1 cellular context compared by ENCODE assay signal in the genomic region with DNA sequence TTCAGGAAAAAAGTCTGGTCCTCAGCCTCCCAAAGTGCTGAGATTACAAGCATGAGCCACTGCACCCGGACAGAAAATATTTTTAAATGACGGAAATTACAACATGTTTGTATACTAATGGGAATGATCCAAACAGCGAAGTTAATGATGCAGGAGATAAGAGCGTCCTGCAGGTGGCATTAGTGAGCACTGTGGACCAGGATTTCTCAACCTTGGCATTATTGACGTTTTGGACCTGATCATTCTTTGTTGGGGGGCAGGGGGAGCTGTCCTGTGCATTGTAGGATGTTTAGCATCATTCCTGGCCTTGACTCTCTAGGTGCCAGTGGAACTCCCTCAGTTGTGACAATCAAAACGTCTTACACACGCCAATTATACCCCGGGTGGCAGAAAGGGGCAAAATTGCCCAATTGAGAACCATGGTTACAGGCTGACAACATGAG.
TF ChIP-seq lines count a peak whose summit lies in the region.

No MANE protein-coding gene starts in this region.

TF ChIP-seq in HepG2, 621 proteins besides CTCF, POLR2A, EP300 and RAD21 (continued from another document and continues in another):
- TF ChIP-seq, protein P1, sequence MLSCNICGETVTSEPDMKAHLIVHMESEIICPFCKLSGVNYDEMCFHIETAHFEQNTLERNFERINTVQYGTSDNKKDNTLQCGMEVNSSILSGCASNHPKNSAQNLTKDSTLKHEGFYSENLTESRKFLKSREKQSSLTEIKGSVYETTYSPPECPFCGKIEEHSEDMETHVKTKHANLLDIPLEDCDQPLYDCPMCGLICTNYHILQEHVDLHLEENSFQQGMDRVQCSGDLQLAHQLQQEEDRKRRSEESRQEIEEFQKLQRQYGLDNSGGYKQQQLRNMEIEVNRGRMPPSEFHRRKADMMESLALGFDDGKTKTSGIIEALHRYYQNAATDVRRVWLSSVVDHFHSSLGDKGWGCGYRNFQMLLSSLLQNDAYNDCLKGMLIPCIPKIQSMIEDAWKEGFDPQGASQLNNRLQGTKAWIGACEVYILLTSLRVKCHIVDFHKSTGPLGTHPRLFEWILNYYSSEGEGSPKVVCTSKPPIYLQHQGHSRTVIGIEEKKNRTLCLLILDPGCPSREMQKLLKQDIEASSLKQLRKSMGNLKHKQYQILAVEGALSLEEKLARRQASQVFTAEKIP (CRISPR knock-in tag; IDR thresholded peaks at IDR 0.05; ENCODE audit: borderline replicate concordance): no peak
- no peak for TF ChIP-seq SMAD3 (CRISPR knock-in tag; IDR thresholded peaks at IDR 0.05)
- 0 out of 2 replicates have a peak, but pooled peaks have one; percentile 43 for TF ChIP-seq MBD4 (IDR thresholded peaks at IDR 0.05; ENCODE audit: borderline replicate concordance, low read length)
- TF ChIP-seq ZNF33A (CRISPR knock-in tag; IDR thresholded peaks at IDR 0.05; ENCODE audit: borderline replicate concordance): no peak
- no peak for TF ChIP-seq MED13 (CRISPR knock-in tag; IDR thresholded peaks at IDR 0.05)
- TF ChIP-seq ZNF792 (CRISPR knock-in tag; IDR thresholded peaks at IDR 0.05): no peak
- peak; percentile 58 for TF ChIP-seq RBM22 (optimal IDR thresholded peaks at IDR 0.05; ENCODE audit: low read length)
- no peak for TF ChIP-seq ZNF546 (CRISPR knock-in tag; conservative IDR thresholded peaks at IDR 0.05)
- TF ChIP-seq ZNF678 (CRISPR knock-in tag; IDR thresholded peaks at IDR 0.05): peak; percentile 23; the same call in 1 of the 2 replicates
- TF ChIP-seq FOXK2 (IDR thresholded peaks at IDR 0.05): 0 out of 2 replicates have a peak, but pooled peaks have one; percentile 3
- TF ChIP-seq ZNF260 (CRISPR knock-in tag; IDR thresholded peaks at IDR 0.05; ENCODE audit: borderline replicate concordance, low read depth): no peak
- TF ChIP-seq ZNF326 (CRISPR knock-in tag; IDR thresholded peaks at IDR 0.05; ENCODE audit: borderline replicate concordance): no peak
- no peak for TF ChIP-seq ZMAT3 (CRISPR knock-in tag; conservative IDR thresholded peaks at IDR 0.05)
- TF ChIP-seq MXD4 (CRISPR knock-in tag; IDR thresholded peaks at IDR 0.05): no peak
- peak; percentile 39; the same call in 1 of the 2 replicates for TF ChIP-seq HDAC2 (CRISPR knock-in tag; IDR thresholded peaks at IDR 0.05)
- peak; percentile 64; the same call in 1 of the 2 replicates for TF ChIP-seq ZNF644 (CRISPR knock-in tag; IDR thresholded peaks at IDR 0.05; ENCODE audit: low read depth)
- TF ChIP-seq ZSCAN22 (CRISPR knock-in tag; IDR thresholded peaks at IDR 0.05): no peak
- TF ChIP-seq MEIS1 (CRISPR knock-in tag; IDR thresholded peaks at IDR 0.05; ENCODE audit: borderline replicate concordance): no peak
- peak; percentile 13; the same call in 1 of the 2 replicates for TF ChIP-seq ZNF7 (CRISPR knock-in tag; IDR thresholded peaks at IDR 0.05)
- TF ChIP-seq, protein P2, sequence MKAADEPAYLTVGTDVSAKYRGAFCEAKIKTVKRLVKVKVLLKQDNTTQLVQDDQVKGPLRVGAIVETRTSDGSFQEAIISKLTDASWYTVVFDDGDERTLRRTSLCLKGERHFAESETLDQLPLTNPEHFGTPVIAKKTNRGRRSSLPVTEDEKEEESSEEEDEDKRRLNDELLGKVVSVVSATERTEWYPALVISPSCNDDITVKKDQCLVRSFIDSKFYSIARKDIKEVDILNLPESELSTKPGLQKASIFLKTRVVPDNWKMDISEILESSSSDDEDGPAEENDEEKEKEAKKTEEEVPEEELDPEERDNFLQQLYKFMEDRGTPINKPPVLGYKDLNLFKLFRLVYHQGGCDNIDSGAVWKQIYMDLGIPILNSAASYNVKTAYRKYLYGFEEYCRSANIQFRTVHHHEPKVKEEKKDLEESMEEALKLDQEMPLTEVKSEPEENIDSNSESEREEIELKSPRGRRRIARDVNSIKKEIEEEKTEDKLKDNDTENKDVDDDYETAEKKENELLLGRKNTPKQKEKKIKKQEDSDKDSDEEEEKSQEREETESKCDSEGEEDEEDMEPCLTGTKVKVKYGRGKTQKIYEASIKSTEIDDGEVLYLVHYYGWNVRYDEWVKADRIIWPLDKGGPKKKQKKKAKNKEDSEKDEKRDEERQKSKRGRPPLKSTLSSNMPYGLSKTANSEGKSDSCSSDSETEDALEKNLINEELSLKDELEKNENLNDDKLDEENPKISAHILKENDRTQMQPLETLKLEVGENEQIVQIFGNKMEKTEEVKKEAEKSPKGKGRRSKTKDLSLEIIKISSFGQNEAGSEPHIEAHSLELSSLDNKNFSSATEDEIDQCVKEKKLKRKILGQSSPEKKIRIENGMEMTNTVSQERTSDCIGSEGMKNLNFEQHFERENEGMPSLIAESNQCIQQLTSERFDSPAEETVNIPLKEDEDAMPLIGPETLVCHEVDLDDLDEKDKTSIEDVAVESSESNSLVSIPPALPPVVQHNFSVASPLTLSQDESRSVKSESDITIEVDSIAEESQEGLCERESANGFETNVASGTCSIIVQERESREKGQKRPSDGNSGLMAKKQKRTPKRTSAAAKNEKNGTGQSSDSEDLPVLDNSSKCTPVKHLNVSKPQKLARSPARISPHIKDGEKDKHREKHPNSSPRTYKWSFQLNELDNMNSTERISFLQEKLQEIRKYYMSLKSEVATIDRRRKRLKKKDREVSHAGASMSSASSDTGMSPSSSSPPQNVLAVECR (CRISPR knock-in tag; IDR thresholded peaks at IDR 0.05; ENCODE audit: borderline replicate concordance): no peak; the same call in 1 of the 2 replicates
- TF ChIP-seq ESRRA (CRISPR knock-in tag; IDR thresholded peaks at IDR 0.05; ENCODE audit: low read depth): no peak
- peak; percentile 80 for TF ChIP-seq MIXL1 (CRISPR knock-in tag; IDR thresholded peaks at IDR 0.05)
- no peak for TF ChIP-seq ZNF552 (CRISPR knock-in tag; IDR thresholded peaks at IDR 0.05; ENCODE audit: borderline replicate concordance)
- TF ChIP-seq, protein P3, sequence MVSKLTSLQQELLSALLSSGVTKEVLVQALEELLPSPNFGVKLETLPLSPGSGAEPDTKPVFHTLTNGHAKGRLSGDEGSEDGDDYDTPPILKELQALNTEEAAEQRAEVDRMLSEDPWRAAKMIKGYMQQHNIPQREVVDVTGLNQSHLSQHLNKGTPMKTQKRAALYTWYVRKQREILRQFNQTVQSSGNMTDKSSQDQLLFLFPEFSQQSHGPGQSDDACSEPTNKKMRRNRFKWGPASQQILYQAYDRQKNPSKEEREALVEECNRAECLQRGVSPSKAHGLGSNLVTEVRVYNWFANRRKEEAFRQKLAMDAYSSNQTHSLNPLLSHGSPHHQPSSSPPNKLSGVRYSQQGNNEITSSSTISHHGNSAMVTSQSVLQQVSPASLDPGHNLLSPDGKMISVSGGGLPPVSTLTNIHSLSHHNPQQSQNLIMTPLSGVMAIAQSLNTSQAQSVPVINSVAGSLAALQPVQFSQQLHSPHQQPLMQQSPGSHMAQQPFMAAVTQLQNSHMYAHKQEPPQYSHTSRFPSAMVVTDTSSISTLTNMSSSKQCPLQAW (CRISPR knock-in tag; IDR thresholded peaks at IDR 0.05): 0 out of 2 replicates have a peak, but pooled peaks have one; percentile 55
- no peak for TF ChIP-seq FIP1L1 (IDR thresholded peaks at IDR 0.05; ENCODE audit: borderline replicate concordance, insufficient read depth, low read depth, low read length)
- TF ChIP-seq, protein P4, sequence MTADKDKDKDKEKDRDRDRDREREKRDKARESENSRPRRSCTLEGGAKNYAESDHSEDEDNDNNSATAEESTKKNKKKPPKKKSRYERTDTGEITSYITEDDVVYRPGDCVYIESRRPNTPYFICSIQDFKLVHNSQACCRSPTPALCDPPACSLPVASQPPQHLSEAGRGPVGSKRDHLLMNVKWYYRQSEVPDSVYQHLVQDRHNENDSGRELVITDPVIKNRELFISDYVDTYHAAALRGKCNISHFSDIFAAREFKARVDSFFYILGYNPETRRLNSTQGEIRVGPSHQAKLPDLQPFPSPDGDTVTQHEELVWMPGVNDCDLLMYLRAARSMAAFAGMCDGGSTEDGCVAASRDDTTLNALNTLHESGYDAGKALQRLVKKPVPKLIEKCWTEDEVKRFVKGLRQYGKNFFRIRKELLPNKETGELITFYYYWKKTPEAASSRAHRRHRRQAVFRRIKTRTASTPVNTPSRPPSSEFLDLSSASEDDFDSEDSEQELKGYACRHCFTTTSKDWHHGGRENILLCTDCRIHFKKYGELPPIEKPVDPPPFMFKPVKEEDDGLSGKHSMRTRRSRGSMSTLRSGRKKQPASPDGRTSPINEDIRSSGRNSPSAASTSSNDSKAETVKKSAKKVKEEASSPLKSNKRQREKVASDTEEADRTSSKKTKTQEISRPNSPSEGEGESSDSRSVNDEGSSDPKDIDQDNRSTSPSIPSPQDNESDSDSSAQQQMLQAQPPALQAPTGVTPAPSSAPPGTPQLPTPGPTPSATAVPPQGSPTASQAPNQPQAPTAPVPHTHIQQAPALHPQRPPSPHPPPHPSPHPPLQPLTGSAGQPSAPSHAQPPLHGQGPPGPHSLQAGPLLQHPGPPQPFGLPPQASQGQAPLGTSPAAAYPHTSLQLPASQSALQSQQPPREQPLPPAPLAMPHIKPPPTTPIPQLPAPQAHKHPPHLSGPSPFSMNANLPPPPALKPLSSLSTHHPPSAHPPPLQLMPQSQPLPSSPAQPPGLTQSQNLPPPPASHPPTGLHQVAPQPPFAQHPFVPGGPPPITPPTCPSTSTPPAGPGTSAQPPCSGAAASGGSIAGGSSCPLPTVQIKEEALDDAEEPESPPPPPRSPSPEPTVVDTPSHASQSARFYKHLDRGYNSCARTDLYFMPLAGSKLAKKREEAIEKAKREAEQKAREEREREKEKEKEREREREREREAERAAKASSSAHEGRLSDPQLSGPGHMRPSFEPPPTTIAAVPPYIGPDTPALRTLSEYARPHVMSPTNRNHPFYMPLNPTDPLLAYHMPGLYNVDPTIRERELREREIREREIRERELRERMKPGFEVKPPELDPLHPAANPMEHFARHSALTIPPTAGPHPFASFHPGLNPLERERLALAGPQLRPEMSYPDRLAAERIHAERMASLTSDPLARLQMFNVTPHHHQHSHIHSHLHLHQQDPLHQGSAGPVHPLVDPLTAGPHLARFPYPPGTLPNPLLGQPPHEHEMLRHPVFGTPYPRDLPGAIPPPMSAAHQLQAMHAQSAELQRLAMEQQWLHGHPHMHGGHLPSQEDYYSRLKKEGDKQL (CRISPR knock-in tag; IDR thresholded peaks at IDR 0.05; ENCODE audit: low read depth): no peak
- TF ChIP-seq, protein P5, sequence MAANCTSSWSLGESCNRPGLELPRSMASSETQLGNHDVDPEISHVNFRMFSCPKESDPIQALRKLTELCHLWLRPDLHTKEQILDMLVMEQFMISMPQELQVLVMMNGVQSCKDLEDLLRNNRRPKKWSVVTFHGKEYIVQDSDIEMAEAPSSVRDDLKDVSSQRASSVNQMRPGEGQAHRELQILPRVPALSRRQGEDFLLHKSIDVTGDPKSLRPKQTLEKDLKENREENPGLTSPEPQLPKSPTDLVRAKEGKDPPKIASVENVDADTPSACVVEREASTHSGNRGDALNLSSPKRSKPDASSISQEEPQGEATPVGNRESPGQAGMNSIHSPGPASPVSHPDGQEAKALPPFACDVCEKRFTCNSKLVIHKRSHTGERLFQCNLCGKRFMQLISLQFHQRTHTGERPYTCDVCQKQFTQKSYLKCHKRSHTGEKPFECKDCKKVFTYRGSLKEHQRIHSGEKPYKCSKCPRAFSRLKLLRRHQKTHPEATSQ (CRISPR knock-in tag; IDR thresholded peaks at IDR 0.05; ENCODE audit: borderline replicate concordance): no peak
- TF ChIP-seq, protein P6, sequence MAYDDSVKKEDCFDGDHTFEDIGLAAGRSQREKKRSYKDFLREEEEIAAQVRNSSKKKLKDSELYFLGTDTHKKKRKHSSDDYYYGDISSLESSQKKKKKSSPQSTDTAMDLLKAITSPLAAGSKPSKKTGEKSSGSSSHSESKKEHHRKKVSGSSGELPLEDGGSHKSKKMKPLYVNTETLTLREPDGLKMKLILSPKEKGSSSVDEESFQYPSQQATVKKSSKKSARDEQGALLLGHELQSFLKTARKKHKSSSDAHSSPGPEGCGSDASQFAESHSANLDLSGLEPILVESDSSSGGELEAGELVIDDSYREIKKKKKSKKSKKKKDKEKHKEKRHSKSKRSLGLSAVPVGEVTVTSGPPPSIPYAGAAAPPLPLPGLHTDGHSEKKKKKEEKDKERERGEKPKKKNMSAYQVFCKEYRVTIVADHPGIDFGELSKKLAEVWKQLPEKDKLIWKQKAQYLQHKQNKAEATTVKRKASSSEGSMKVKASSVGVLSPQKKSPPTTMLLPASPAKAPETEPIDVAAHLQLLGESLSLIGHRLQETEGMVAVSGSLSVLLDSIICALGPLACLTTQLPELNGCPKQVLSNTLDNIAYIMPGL (CRISPR knock-in tag; IDR thresholded peaks at IDR 0.05; ENCODE audit: borderline replicate concordance in 1 of 2, low read depth in 1 of 2): peak; percentile 65 to 68; a peak in 3 of 4 replicates
- TF ChIP-seq, protein P7, sequence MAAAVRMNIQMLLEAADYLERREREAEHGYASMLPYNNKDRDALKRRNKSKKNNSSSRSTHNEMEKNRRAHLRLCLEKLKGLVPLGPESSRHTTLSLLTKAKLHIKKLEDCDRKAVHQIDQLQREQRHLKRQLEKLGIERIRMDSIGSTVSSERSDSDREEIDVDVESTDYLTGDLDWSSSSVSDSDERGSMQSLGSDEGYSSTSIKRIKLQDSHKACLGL (CRISPR knock-in tag; IDR thresholded peaks at IDR 0.05): no peak
- TF ChIP-seq, protein P8, sequence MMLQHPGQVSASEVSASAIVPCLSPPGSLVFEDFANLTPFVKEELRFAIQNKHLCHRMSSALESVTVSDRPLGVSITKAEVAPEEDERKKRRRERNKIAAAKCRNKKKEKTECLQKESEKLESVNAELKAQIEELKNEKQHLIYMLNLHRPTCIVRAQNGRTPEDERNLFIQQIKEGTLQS (CRISPR knock-in tag; IDR thresholded peaks at IDR 0.05): no peak
- no peak for TF ChIP-seq ZNF367 (CRISPR knock-in tag; IDR thresholded peaks at IDR 0.05; ENCODE audit: borderline replicate concordance)
- TF ChIP-seq, protein P9, sequence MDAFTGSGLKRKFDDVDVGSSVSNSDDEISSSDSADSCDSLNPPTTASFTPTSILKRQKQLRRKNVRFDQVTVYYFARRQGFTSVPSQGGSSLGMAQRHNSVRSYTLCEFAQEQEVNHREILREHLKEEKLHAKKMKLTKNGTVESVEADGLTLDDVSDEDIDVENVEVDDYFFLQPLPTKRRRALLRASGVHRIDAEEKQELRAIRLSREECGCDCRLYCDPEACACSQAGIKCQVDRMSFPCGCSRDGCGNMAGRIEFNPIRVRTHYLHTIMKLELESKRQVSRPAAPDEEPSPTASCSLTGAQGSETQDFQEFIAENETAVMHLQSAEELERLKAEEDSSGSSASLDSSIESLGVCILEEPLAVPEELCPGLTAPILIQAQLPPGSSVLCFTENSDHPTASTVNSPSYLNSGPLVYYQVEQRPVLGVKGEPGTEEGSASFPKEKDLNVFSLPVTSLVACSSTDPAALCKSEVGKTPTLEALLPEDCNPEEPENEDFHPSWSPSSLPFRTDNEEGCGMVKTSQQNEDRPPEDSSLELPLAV (CRISPR knock-in tag; conservative IDR thresholded peaks at IDR 0.05; ENCODE audit: low read depth): no peak
- no peak for TF ChIP-seq NCOA2 (CRISPR knock-in tag; IDR thresholded peaks at IDR 0.05)
- no peak for TF ChIP-seq FOXO1 (CRISPR knock-in tag; IDR thresholded peaks at IDR 0.05)
- no peak for TF ChIP-seq ZNF768 (CRISPR knock-in tag; IDR thresholded peaks at IDR 0.05)
- no peak for TF ChIP-seq ZNF766 (CRISPR knock-in tag; IDR thresholded peaks at IDR 0.05; ENCODE audit: borderline replicate concordance)
- TF ChIP-seq JDP2 (CRISPR knock-in tag; IDR thresholded peaks at IDR 0.05; ENCODE audit: borderline replicate concordance): no peak
- TF ChIP-seq, protein P10, sequence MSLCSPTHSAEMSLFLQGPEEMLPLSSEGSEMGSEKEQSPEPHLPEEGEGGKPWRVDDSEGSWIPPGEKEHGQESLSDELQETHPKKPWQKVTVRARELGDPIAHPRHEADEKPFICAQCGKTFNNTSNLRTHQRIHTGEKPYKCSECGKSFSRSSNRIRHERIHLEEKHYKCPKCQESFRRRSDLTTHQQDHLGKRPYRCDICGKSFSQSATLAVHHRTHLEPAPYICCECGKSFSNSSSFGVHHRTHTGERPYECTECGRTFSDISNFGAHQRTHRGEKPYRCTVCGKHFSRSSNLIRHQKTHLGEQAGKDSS (CRISPR knock-in tag; IDR thresholded peaks at IDR 0.05; ENCODE audit: borderline replicate concordance, low read depth): 0 out of 2 replicates have a peak, but pooled peaks have one; percentile 24
- no peak for TF ChIP-seq ZNF75D (CRISPR knock-in tag; IDR thresholded peaks at IDR 0.05; ENCODE audit: borderline replicate concordance)
